Comparison of ENCODE assay signal across 7 cellular contexts in genomic region chr11:86418513-86418912, GRCh38. TPM values are rescaled to one million over a fixed set of nuclear protein-coding genes. Genes with fewer than 3 reads are reported as not detected.
"Had no signal": no experiment of that assay in that cellular context is flagged by ENCODE, and none has a peak within 500 bp of the region (broad histone marks: within the 10 kb centered on the region; RNA-seq: fewer than 3 reads in every experiment).

No MANE protein-coding gene starts in this region.

- H3K9me3 ChIP-seq: HAP-1 had no signal

- H3K4me3 Mint-ChIP-seq: GM23338, HFFc6, IgD-negative memory B cell had no signal

- H3K4me2 ChIP-seq: GM23338, KMS-11 had no signal

- H3K27ac ChIP-seq: HL-60, KMS-11 had no signal

- H3K9ac ChIP-seq: KMS-11 had no signal

- H2AFZ ChIP-seq: GM23338 had no signal

- H3K4me3 ChIP-seq: GM23338, HAP-1 had no signal

- H3K4me1 ChIP-seq: HAP-1 had no signal

- H3K9me3 Mint-ChIP-seq: GM23338, HFFc6, IgD-negative memory B cell had no signal

- H3K27ac Mint-ChIP-seq: GM23338, HFFc6, IgD-negative memory B cell had no signal

- H3K27me3 Mint-ChIP-seq: IgD-negative memory B cell had no signal

- H3K36me3 ChIP-seq: HAP-1 had no signal

- DNase-seq: HFFc6, KBM-7 had no signal

RNA-seq across cellular contexts. Expression of gene CCDC81, which starts 43.8 kb away (rescaled TPM):
- polyA plus RNA-seq: IgD-negative memory B cell had no signal
